Comparison of ENCODE assay signal across 23 cellular contexts in genomic region chr20:50036703-50037102, GRCh38. TPM values are rescaled to one million over a fixed set of nuclear protein-coding genes. Genes with fewer than 3 reads are reported as not detected.
"Had no signal": no experiment of that assay in that cellular context is flagged by ENCODE, and none has a peak within 500 bp of the region (broad histone marks: within the 10 kb centered on the region; RNA-seq: fewer than 3 reads in every experiment).

No MANE protein-coding gene starts in this region.

- H3K4me3 ChIP-seq: colonic mucosa, gastrocnemius medialis, lower lobe of right lung, prostate gland, right atrium auricular region, sigmoid colon, testis, tibial artery, upper lobe of left lung had no signal

- H2AFZ ChIP-seq: parathyroid adenoma had no signal

- H3K27me3 ChIP-seq: colonic mucosa, gastrocnemius medialis, neutrophil, right atrium auricular region, sigmoid colon, testis, tibial artery, upper lobe of left lung had no signal

- H3K36me3 ChIP-seq: colonic mucosa, gastrocnemius medialis, lower lobe of right lung, neutrophil, prostate gland, right atrium auricular region, sigmoid colon, tibial artery, upper lobe of left lung had no signal

- DNase-seq: colonic mucosa; effector CD8-positive, alpha-beta T cell; endodermal cell; foreskin fibroblast; gastrocnemius medialis; head of caudate nucleus; left ventricle myocardium superior; lower lobe of right lung; natural killer cell; sigmoid colon; stimulated activated CD4-positive, alpha-beta T cell treated with anti-CD3 and anti-CD28 coated beads, Interleukin-2, amount 100 ng/mL, for 24 hours; stimulated activated CD4-positive, alpha-beta T cell treated with anti-CD3 and anti-CD28 coated beads, Interleukin-4, amount 100 ng/mL, for 4 hours; stimulated activated naive CD8-positive, alpha-beta T cell treated with anti-CD3 and anti-CD28 coated beads, Interleukin-15, Interleukin-2, amounts not matched to agents 100 U/mL and 50 U/mL, for 24 hours; substantia nigra; testis; tibial artery; upper lobe of left lung had no signal

- H3K27ac ChIP-seq: colonic mucosa, epithelial cell of prostate, gastrocnemius medialis, lower lobe of right lung, neutrophil, parathyroid adenoma, prostate gland, right atrium auricular region, sigmoid colon, testis, upper lobe of left lung had no signal

- H3K9ac ChIP-seq: parathyroid adenoma had no signal

- H3K4me1 ChIP-seq: gastrocnemius medialis, parathyroid adenoma, prostate gland had no signal

- H3K9me3 ChIP-seq: colonic mucosa, gastrocnemius medialis, lower lobe of right lung, neutrophil, prostate gland, right atrium auricular region, sigmoid colon, testis, tibial artery, upper lobe of left lung had no signal

RNA-seq across cellular contexts. Expression of gene SNAI1, which starts 53.9 kb away (rescaled TPM):
- polyA plus RNA-seq: keratinocyte had no signal
